In the genomic region with DNA sequence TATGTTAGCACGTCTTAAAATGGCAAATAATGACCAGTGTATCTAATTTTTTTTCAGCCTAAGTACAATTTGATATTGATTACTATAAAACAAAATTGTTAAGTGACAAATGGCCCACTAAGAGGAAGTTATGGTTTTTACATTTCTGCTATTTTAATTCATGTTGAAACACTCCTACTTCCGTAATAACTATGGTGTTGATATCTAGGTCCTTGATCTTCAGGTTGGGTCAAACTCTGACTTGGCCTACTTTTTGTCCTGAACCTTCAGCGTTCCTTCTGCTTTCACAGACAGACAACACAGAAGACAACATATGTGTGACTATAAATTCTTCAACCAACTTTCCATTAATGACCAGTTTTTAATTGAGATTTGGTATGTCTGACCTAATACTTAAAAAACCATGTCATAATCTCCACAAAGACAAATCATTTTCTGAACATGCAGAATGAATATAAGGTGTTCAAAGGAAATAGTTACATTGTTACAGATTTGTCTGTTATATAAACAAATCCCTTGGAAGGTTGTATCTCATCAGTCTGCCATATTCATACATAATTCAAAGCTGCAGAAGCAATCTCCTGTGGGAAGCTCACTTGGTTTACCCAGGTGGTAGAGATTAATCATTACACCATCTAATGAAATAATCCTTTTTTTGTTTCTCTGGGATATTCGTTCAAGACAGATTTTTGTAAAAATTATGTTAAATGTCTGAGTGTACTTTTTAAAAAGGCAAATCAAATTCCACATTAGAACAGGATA, we compare ENCODE assay signal across 19 cellular contexts.
DNase-seq lines count a peak whose midpoint lies in the region; ATAC-seq and TF ChIP-seq lines count a peak whose summit lies in the region.
"Had no signal": no experiment of that assay in that cellular context is flagged by ENCODE, and none has a peak within 500 bp of the region (broad histone marks: within the 10 kb centered on the region; RNA-seq: fewer than 3 reads in every experiment).

No MANE protein-coding gene starts in this region.

- H3K4me3 Mint-ChIP-seq in activated naive CD4-positive, alpha-beta T cell treated with anti-CD3 and anti-CD28 coated beads, Interleukin-2, amount 50 U/mL, for 24 hours = no peak overlapping the region
- no peak overlapping the region for H3K4me3 Mint-ChIP-seq in endothelial cell (ENCODE audit: unreplicated experiment)
- no peak overlapping the region for H3K4me3 Mint-ChIP-seq in stimulated activated naive B cell treated with anti-CD40 and anti-IgM and Interleukin-4, amounts not matched to agents 10 μg/mL and 1 μg/mL and 100 μg/mL, for 72 hours
- H3K4me3 Mint-ChIP-seq in activated T-helper 1 cell treated with anti-CD3 and anti-CD28 coated beads, Interleukin-12 subunit alpha, Interleukin-12 subunit beta, Interleukin-2, Interleukin-4 antibody, amounts not matched to agents 30 ng/mL and 10 ng/mL and 1 ng/mL, durations not matched to agents 14 hours and 24 hours and 36 hours = no peak overlapping the region
- H3K4me3 Mint-ChIP-seq: activated naive CD4-positive, alpha-beta T cell treated with anti-CD3 and anti-CD28 coated beads, Interleukin-2, amount 10 ng/mL, durations not matched to agents 7 days and 5 days; dendritic cell treated with granulocyte-macrophage colony-stimulating factor and Interleukin-4, amounts not matched to agents 40 ng/mL and 50 ng/mL, for 4 days; stimulated activated memory B cell treated with anti-CD40 and anti-IgM and Interleukin-4, amounts not matched to agents 10 μg/mL and 1 μg/mL and 100 μg/mL, for 72 hours had no signal

- H3K4me1 Mint-ChIP-seq in activated naive CD4-positive, alpha-beta T cell treated with anti-CD3 and anti-CD28 coated beads, Interleukin-2, amount 50 U/mL, for 24 hours = peaks cover 50% of the 10 kb centered on the region
- peaks cover 19% of the 10 kb centered on the region for H3K4me1 Mint-ChIP-seq in endothelial cell (ENCODE audit: unreplicated experiment)
- H3K4me1 Mint-ChIP-seq in stimulated activated naive B cell treated with anti-CD40 and anti-IgM and Interleukin-4, amounts not matched to agents 10 μg/mL and 1 μg/mL and 100 μg/mL, for 72 hours = peaks cover 28 to 57% of the 10 kb centered on the region in 2 donors
- peaks cover 38% of the 10 kb centered on the region for H3K4me1 Mint-ChIP-seq in activated T-helper 1 cell treated with anti-CD3 and anti-CD28 coated beads, Interleukin-12 subunit alpha, Interleukin-12 subunit beta, Interleukin-2, Interleukin-4 antibody, amounts not matched to agents 30 ng/mL and 10 ng/mL and 1 ng/mL, durations not matched to agents 14 hours and 24 hours and 36 hours (ENCODE audit: low read depth)

- peaks cover 2% of the 10 kb centered on the region for H3K36me3 Mint-ChIP-seq in activated naive CD4-positive, alpha-beta T cell treated with anti-CD3 and anti-CD28 coated beads, Interleukin-2, amount 50 U/mL, for 24 hours
- H3K36me3 Mint-ChIP-seq in endothelial cell (ENCODE audit: low read depth, unreplicated experiment) = peaks cover 23% of the 10 kb centered on the region
- peaks cover 1 to 11% of the 10 kb centered on the region in 2 donors for H3K36me3 Mint-ChIP-seq in stimulated activated naive B cell treated with anti-CD40 and anti-IgM and Interleukin-4, amounts not matched to agents 10 μg/mL and 1 μg/mL and 100 μg/mL, for 72 hours
- H3K36me3 Mint-ChIP-seq in activated T-helper 1 cell treated with anti-CD3 and anti-CD28 coated beads, Interleukin-12 subunit alpha, Interleukin-12 subunit beta, Interleukin-2, Interleukin-4 antibody, amounts not matched to agents 30 ng/mL and 10 ng/mL and 1 ng/mL, durations not matched to agents 14 hours and 24 hours and 36 hours (ENCODE audit: low read depth) = peaks cover 8% of the 10 kb centered on the region
- H3K36me3 Mint-ChIP-seq: activated naive CD4-positive, alpha-beta T cell treated with anti-CD3 and anti-CD28 coated beads, Interleukin-2, amount 10 ng/mL, durations not matched to agents 7 days and 5 days had no signal

- ATAC-seq in stimulated activated naive B cell treated with anti-CD40 and anti-IgM and Interleukin-4, amounts not matched to agents 10 μg/mL and 1 μg/mL and 100 μg/mL, for 72 hours (replicated peaks) = peak; percentile 48 to 52
- ATAC-seq: gastrocnemius medialis; left ventricle myocardium superior; stimulated activated memory B cell treated with anti-CD40 and anti-IgM and Interleukin-4, amounts not matched to agents 10 μg/mL and 1 μg/mL and 100 μg/mL, for 72 hours had no signal

- no peak for TF ChIP-seq CTCF in endothelial cell (IDR thresholded peaks at IDR 0.05; ENCODE audit: unreplicated experiment)

- no peaks in the 10 kb centered on the region for H3K27me3 Mint-ChIP-seq in activated naive CD4-positive, alpha-beta T cell treated with anti-CD3 and anti-CD28 coated beads, Interleukin-2, amount 50 U/mL, for 24 hours
- peaks cover 2% of the 10 kb centered on the region for H3K27me3 Mint-ChIP-seq in endothelial cell (ENCODE audit: unreplicated experiment)
- H3K27me3 Mint-ChIP-seq in stimulated activated naive B cell treated with anti-CD40 and anti-IgM and Interleukin-4, amounts not matched to agents 10 μg/mL and 1 μg/mL and 100 μg/mL, for 72 hours = no peaks in the 10 kb centered on the region
- no peaks in the 10 kb centered on the region for H3K27me3 Mint-ChIP-seq in activated T-helper 1 cell treated with anti-CD3 and anti-CD28 coated beads, Interleukin-12 subunit alpha, Interleukin-12 subunit beta, Interleukin-2, Interleukin-4 antibody, amounts not matched to agents 30 ng/mL and 10 ng/mL and 1 ng/mL, durations not matched to agents 14 hours and 24 hours and 36 hours (ENCODE audit: insufficient read depth)
- H3K27me3 Mint-ChIP-seq: activated naive CD4-positive, alpha-beta T cell treated with anti-CD3 and anti-CD28 coated beads, Interleukin-2, amount 10 ng/mL, durations not matched to agents 7 days and 5 days; dendritic cell treated with granulocyte-macrophage colony-stimulating factor and Interleukin-4, amounts not matched to agents 40 ng/mL and 50 ng/mL, for 4 days; stimulated activated memory B cell treated with anti-CD40 and anti-IgM and Interleukin-4, amounts not matched to agents 10 μg/mL and 1 μg/mL and 100 μg/mL, for 72 hours had no signal

- DNase-seq in activated naive CD4-positive, alpha-beta T cell treated with Interleukin-2 at 50 U/mL for 16 hours = no peak
- DNase-seq in OCI-M1 (lab: John Stamatoyannopoulos, UW) (peak; percentile 26), endothelial cell (ENCODE audit: low spot score) (no peak), COLO668 (lab: John Stamatoyannopoulos, UW; ENCODE audit: unreplicated experiment) (no peak), NCI-H345 (lab: John Stamatoyannopoulos, UW) (no peak)
- no peak for DNase-seq in stimulated activated naive B cell treated with anti-CD40 and anti-IgM and Interleukin-4, amounts not matched to agents 10 μg/mL and 1 μg/mL and 100 μg/mL, for 72 hours
- no peak for DNase-seq in activated T-helper 1 cell treated with anti-CD3 and anti-CD28 coated beads, Interleukin-12 subunit alpha, Interleukin-12 subunit beta, Interleukin-2, Interleukin-4 antibody, amounts not matched to agents 30 ng/mL and 10 ng/mL and 1 ng/mL, durations not matched to agents 14 hours and 24 hours and 36 hours (ENCODE audit: low spot score)
- DNase-seq: activated CD4-positive, alpha-beta T cell treated with anti-CD3 and anti-CD28 coated beads for 4 hours; activated CD8-positive, alpha-beta memory T cell treated with anti-CD3 and anti-CD28 coated beads, Interleukin-2, amount 50 U/mL, for 48 hours; activated naive CD4-positive, alpha-beta T cell treated with anti-CD3 and anti-CD28 coated beads, Interleukin-2, amount 10 ng/mL, durations not matched to agents 7 days and 5 days; gastrocnemius medialis; left ventricle myocardium superior; NCI-H1694; NCI-H226; SHP77; T-helper 9 cell had no signal

- intact Hi-C loops in activated T-helper 1 cell treated with anti-CD3 and anti-CD28 coated beads, Interleukin-12 subunit alpha, Interleukin-12 subunit beta, Interleukin-2, Interleukin-4 antibody, amounts not matched to agents 30 ng/mL and 10 ng/mL and 1 ng/mL, durations not matched to agents 14 hours and 24 hours and 36 hours (cut with micrococcal nuclease) = no loop called here

- H3K9me3 Mint-ChIP-seq in activated naive CD4-positive, alpha-beta T cell treated with anti-CD3 and anti-CD28 coated beads, Interleukin-2, amount 50 U/mL, for 24 hours = no peaks in the 10 kb centered on the region
- H3K9me3 Mint-ChIP-seq in endothelial cell (ENCODE audit: unreplicated experiment) = no peaks in the 10 kb centered on the region
- H3K9me3 Mint-ChIP-seq in stimulated activated naive B cell treated with anti-CD40 and anti-IgM and Interleukin-4, amounts not matched to agents 10 μg/mL and 1 μg/mL and 100 μg/mL, for 72 hours = no peaks in the 10 kb centered on the region
- no peaks in the 10 kb centered on the region for H3K9me3 Mint-ChIP-seq in activated T-helper 1 cell treated with anti-CD3 and anti-CD28 coated beads, Interleukin-12 subunit alpha, Interleukin-12 subunit beta, Interleukin-2, Interleukin-4 antibody, amounts not matched to agents 30 ng/mL and 10 ng/mL and 1 ng/mL, durations not matched to agents 14 hours and 24 hours and 36 hours
- H3K9me3 Mint-ChIP-seq: activated naive CD4-positive, alpha-beta T cell treated with anti-CD3 and anti-CD28 coated beads, Interleukin-2, amount 10 ng/mL, durations not matched to agents 7 days and 5 days; dendritic cell treated with granulocyte-macrophage colony-stimulating factor and Interleukin-4, amounts not matched to agents 40 ng/mL and 50 ng/mL, for 4 days; stimulated activated memory B cell treated with anti-CD40 and anti-IgM and Interleukin-4, amounts not matched to agents 10 μg/mL and 1 μg/mL and 100 μg/mL, for 72 hours had no signal

- peak overlapping the region; percentile 60 for H3K27ac Mint-ChIP-seq in activated naive CD4-positive, alpha-beta T cell treated with anti-CD3 and anti-CD28 coated beads, Interleukin-2, amount 50 U/mL, for 24 hours
- H3K27ac Mint-ChIP-seq in endothelial cell (ENCODE audit: unreplicated experiment) = peak overlapping the region; percentile 36
- H3K27ac Mint-ChIP-seq in stimulated activated naive B cell treated with anti-CD40 and anti-IgM and Interleukin-4, amounts not matched to agents 10 μg/mL and 1 μg/mL and 100 μg/mL, for 72 hours = no peak overlapping the region
- H3K27ac Mint-ChIP-seq in activated T-helper 1 cell treated with anti-CD3 and anti-CD28 coated beads, Interleukin-12 subunit alpha, Interleukin-12 subunit beta, Interleukin-2, Interleukin-4 antibody, amounts not matched to agents 30 ng/mL and 10 ng/mL and 1 ng/mL, durations not matched to agents 14 hours and 24 hours and 36 hours = no peak overlapping the region
- H3K27ac Mint-ChIP-seq: activated naive CD4-positive, alpha-beta T cell treated with anti-CD3 and anti-CD28 coated beads, Interleukin-2, amount 10 ng/mL, durations not matched to agents 7 days and 5 days; dendritic cell treated with granulocyte-macrophage colony-stimulating factor and Interleukin-4, amounts not matched to agents 40 ng/mL and 50 ng/mL, for 4 days; stimulated activated memory B cell treated with anti-CD40 and anti-IgM and Interleukin-4, amounts not matched to agents 10 μg/mL and 1 μg/mL and 100 μg/mL, for 72 hours had no signal

Comparison
In these comparisons a context has a peak if more than half of its experiments do, and no peak if none do; other contexts are left out.
1. H3K27ac Mint-ChIP-seq: peak in activated naive CD4-positive, alpha-beta T cell treated with anti-CD3 and anti-CD28 coated beads, Interleukin-2, amount 50 U/mL, for 24 hours (single experiment) and endothelial cell (single experiment); none in stimulated activated naive B cell treated with anti-CD40 and anti-IgM and Interleukin-4, amounts not matched to agents 10 μg/mL and 1 μg/mL and 100 μg/mL, for 72 hours (single experiment) and activated T-helper 1 cell treated with anti-CD3 and anti-CD28 coated beads, Interleukin-12 subunit alpha, Interleukin-12 subunit beta, Interleukin-2, Interleukin-4 antibody, amounts not matched to agents 30 ng/mL and 10 ng/mL and 1 ng/mL, durations not matched to agents 14 hours and 24 hours and 36 hours (single experiment).